Comparison of ENCODE assay signal across 11 cellular contexts in genomic region chr1:206471993-206472392, GRCh38. TPM values are rescaled to one million over a fixed set of nuclear protein-coding genes. Genes with fewer than 3 reads are reported as not detected.
DNase-seq lines count a peak whose midpoint lies in the region; ATAC-seq, FAIRE-seq and TF ChIP-seq lines count a peak whose summit lies in the region.
"Had no signal": no experiment of that assay in that cellular context is flagged by ENCODE, and none has a peak within 500 bp of the region (broad histone marks: within the 10 kb centered on the region; RNA-seq: fewer than 3 reads in every experiment).

No MANE protein-coding gene starts in this region.

- peaks cover 0 to 3% (median 0%) of the 10 kb centered on the region in 4 experiments; a peak in 2 of 7 replicates for H3K27me3 ChIP-seq in H1 (replicated peaks in 1 of 4; ENCODE audit: control insufficient read depth in 3 of 4, extremely low read depth in 1 of 4, insufficient read depth in 3 of 4, low read length in 3 of 4)

- CTCF ChIA-PET in H1 (lab: Charles Lee; ENCODE audit: partially characterized antibody), result interaction anchor here (0.7 to 6.0 kb wide), 13 partner anchors 8 to 510 kb away, joined by 3 to 76 read pairs (median 5); partner anchors contain the start of gene EIF2D

- no peak overlapping the region for H3K27ac ChIP-seq in H1 (ENCODE audit: low read depth, low read length)
- H3K27ac ChIP-seq: tibial artery had no signal

- 86% methylated on average over 2 of the region's 2 CpGs; no CpG with 5 or more reads in 1 of the 2 experiments for WGBS in H1 (ENCODE audit: extremely low coverage in 1 of 2, insufficient coverage in 1 of 2, insufficient read length in 1 of 2, insufficient replicate concordance in 2 of 2, low coverage in 1 of 2, low lambda C conversion rate in 2 of 2, missing lambda C conversion rate in 1 of 2), 2 experiments

- TF ChIP-seq POLR2A in H1 (IDR thresholded peaks at IDR 0.05; ENCODE audit: control extremely low read depth in 1 of 2, low read depth in 2 of 2, low read length in 2 of 2), result no peak

- H3K9me3 ChIP-seq in H1 (ENCODE audit: insufficient read depth in 2 of 2, low read depth in 1 of 2, low read length in 1 of 2), result no peaks in the 10 kb centered on the region
- H3K9me3 ChIP-seq: tibial artery had no signal

- no peak for ATAC-seq in stimulated activated effector memory CD8-positive, alpha-beta T cell treated with anti-CD3 and anti-CD28 coated beads, Interleukin-12 subunit alpha, Interleukin-12 subunit beta, amount 100 ng/mL, for 72 hours

- no peaks in the 10 kb centered on the region for H3K27me3 Mint-ChIP-seq in T-helper 1 cell treated with Interleukin-12 subunit alpha and Interleukin-12 subunit beta and Interleukin-4 antibody, amounts not matched to agents 30 μg/mL and 1 μg/mL, for 36 hours (ENCODE audit: low read depth)

- peak overlapping the region; percentile 61; the same call in 1 of the 2 replicates for H2BK20ac ChIP-seq in H1 (ENCODE audit: low read length)

- H3K4me2 ChIP-seq in H1 (ENCODE audit: insufficient read depth in 1 of 2, low read depth in 2 of 2, low read length in 2 of 2), result peak overlapping the region; percentile 45 to 77; a peak in 2 of 4 replicates

- H3K9ac ChIP-seq in H1 (replicated peaks in 1 of 4; ENCODE audit: extremely low read depth in 1 of 4, low read depth in 3 of 4, low read length in 3 of 4), result no peak overlapping the region

- H3K23ac ChIP-seq in H1 (ENCODE audit: insufficient read length), result no peak overlapping the region

- no peak overlapping the region for H2BK12ac ChIP-seq in H1 (ENCODE audit: low read depth, low read length)

- peak overlapping the region; percentile 94 for H3K27ac Mint-ChIP-seq in T-helper 1 cell treated with Interleukin-12 subunit alpha and Interleukin-12 subunit beta and Interleukin-4 antibody, amounts not matched to agents 30 μg/mL and 1 μg/mL, for 36 hours
- H3K27ac Mint-ChIP-seq in stimulated activated effector memory CD8-positive, alpha-beta T cell treated with anti-CD3 and anti-CD28 coated beads, Interleukin-12 subunit alpha, Interleukin-12 subunit beta, amount 100 ng/mL, for 72 hours, result peak overlapping the region; percentile 74

- TF ChIP-seq RAD21 in H1 (IDR thresholded peaks at IDR 0.05 in 1 of 2, conservative IDR thresholded peaks at IDR 0.05 in 1 of 2; ENCODE audit: low read depth in 2 of 2, low read length in 2 of 2), result no peak

- H3K79me2 ChIP-seq in H1 (ENCODE audit: control insufficient read depth in 1 of 2, insufficient read depth in 2 of 2, low read length in 2 of 2), result no peaks in the 10 kb centered on the region

- peaks cover 3 to 47% (median 25%) of the 10 kb centered on the region in 4 experiments for H3K4me1 ChIP-seq in H1 (replicated peaks in 1 of 4; ENCODE audit: control insufficient read depth in 3 of 4, insufficient read depth in 4 of 4, low read length in 3 of 4)

- H3K9me3 Mint-ChIP-seq in T-helper 1 cell treated with Interleukin-12 subunit alpha and Interleukin-12 subunit beta and Interleukin-4 antibody, amounts not matched to agents 30 μg/mL and 1 μg/mL, for 36 hours, result no peaks in the 10 kb centered on the region
- H3K9me3 Mint-ChIP-seq in stimulated activated effector memory CD8-positive, alpha-beta T cell treated with anti-CD3 and anti-CD28 coated beads, Interleukin-12 subunit alpha, Interleukin-12 subunit beta, amount 100 ng/mL, for 72 hours, result no peaks in the 10 kb centered on the region

- no peaks in the 10 kb centered on the region for H3K36me3 ChIP-seq in H1 (ENCODE audit: control insufficient read depth in 2 of 4, insufficient read depth in 4 of 4, low read length in 3 of 4)

- H3K56ac ChIP-seq in H1 (replicated peaks; ENCODE audit: insufficient read length, low read depth, low read length), result no peak overlapping the region

- FAIRE-seq in H1 (lab: Jason Lieb, UNC), result no peak

- no peak overlapping the region for H2BK15ac ChIP-seq in H1 (ENCODE audit: low read length)

- no peaks in the 10 kb centered on the region for H4K20me1 ChIP-seq in H1 (replicated peaks in 1 of 2; ENCODE audit: control insufficient read depth in 1 of 2, insufficient read depth in 2 of 2, low read length in 2 of 2)

- H2BK5ac ChIP-seq in H1 (ENCODE audit: low read depth, low read length), result no peak overlapping the region

- H3K79me1 ChIP-seq in H1 (ENCODE audit: low read depth, low read length), result no peaks in the 10 kb centered on the region; the same call in 1 of the 2 replicates

- H3K4me3 Mint-ChIP-seq in T-helper 1 cell treated with Interleukin-12 subunit alpha and Interleukin-12 subunit beta and Interleukin-4 antibody, amounts not matched to agents 30 μg/mL and 1 μg/mL, for 36 hours, result peak overlapping the region; percentile 98
- H3K4me3 Mint-ChIP-seq in stimulated activated effector memory CD8-positive, alpha-beta T cell treated with anti-CD3 and anti-CD28 coated beads, Interleukin-12 subunit alpha, Interleukin-12 subunit beta, amount 100 ng/mL, for 72 hours, result peak overlapping the region; percentile 78

- H3K4me3 ChIP-seq in H1 (ENCODE audit: extremely low read depth in 1 of 4, insufficient read depth in 2 of 4, low read depth in 3 of 4, low read length in 4 of 4), result peak overlapping the region in 1 of 4 experiments; percentile 65; a peak in 2 of 8 replicates

- H2AK5ac ChIP-seq in H1 (ENCODE audit: low read depth, low read length), result no peak overlapping the region

- no peak for TF ChIP-seq EP300 in H1 (IDR thresholded peaks at IDR 0.05; ENCODE audit: borderline replicate concordance in 1 of 2, low read depth in 2 of 2, low read length in 2 of 2)

- DNase-seq in activated CD8-positive, alpha-beta memory T cell treated with anti-CD3 and anti-CD28 coated beads, Interleukin-2, amount 50 U/mL, for 4 hours, result peak; percentile 35
- no peak for DNase-seq in activated CD8-positive, alpha-beta memory T cell treated with anti-CD3 and anti-CD28 coated beads for 24 hours
- DNase-seq in H1 (ENCODE audit: low read depth in 1 of 2, low spot score in 2 of 2) (no peak), Kasumi-1 (lab: John Stamatoyannopoulos, UW) (no peak), NCI-H2227 treated with DMSO at 0.1 percent for 48 hours (lab: John Stamatoyannopoulos, UW) (no peak), NCI-H2081 (lab: John Stamatoyannopoulos, UW) (no peak)
- no peak for DNase-seq in stimulated activated effector memory CD8-positive, alpha-beta T cell treated with anti-CD3 and anti-CD28 coated beads, Interleukin-12 subunit alpha, Interleukin-12 subunit beta, amount 100 ng/mL, for 72 hours (ENCODE audit: low spot score in 2 of 2)
- DNase-seq: NCI-H510A, tibial artery had no signal

- H2AFZ ChIP-seq in H1 (ENCODE audit: low read length), result no peak overlapping the region

- no peak overlapping the region for H4K5ac ChIP-seq in H1 (ENCODE audit: insufficient read length, low read depth, low read length)

- H4K91ac ChIP-seq in H1 (replicated peaks; ENCODE audit: insufficient read length, low read length), result no peak overlapping the region

- no peak overlapping the region for H4K8ac ChIP-seq in H1 (ENCODE audit: extremely low read depth, insufficient read depth, low read length)

- H2BK120ac ChIP-seq in H1 (replicated peaks; ENCODE audit: low read depth, low read length), result no peak overlapping the region

- no peak overlapping the region for H3K4ac ChIP-seq in H1 (replicated peaks; ENCODE audit: insufficient read length, low read depth, low read length)

- POLR2A ChIA-PET in H1 (lab: Charles Lee; ENCODE audit: partially characterized antibody), result interaction anchor here (1.3 to 2.2 kb wide), 2 partner anchors 8 to 13 kb away, joined by 3 to 14 read pairs; no protein-coding TSS in a partner anchor

- H3K18ac ChIP-seq in H1 (ENCODE audit: extremely low read depth, low read length), result no peak overlapping the region

- peaks cover 9% of the 10 kb centered on the region; the same call in 1 of the 2 replicates for H3K23me2 ChIP-seq in H1 (ENCODE audit: low read depth, low read length)

- peaks cover 72% of the 10 kb centered on the region for H3K4me1 Mint-ChIP-seq in T-helper 1 cell treated with Interleukin-12 subunit alpha and Interleukin-12 subunit beta and Interleukin-4 antibody, amounts not matched to agents 30 μg/mL and 1 μg/mL, for 36 hours (ENCODE audit: low read depth)
- peaks cover 78% of the 10 kb centered on the region for H3K4me1 Mint-ChIP-seq in stimulated activated effector memory CD8-positive, alpha-beta T cell treated with anti-CD3 and anti-CD28 coated beads, Interleukin-12 subunit alpha, Interleukin-12 subunit beta, amount 100 ng/mL, for 72 hours

- no peak overlapping the region for H3K14ac ChIP-seq in H1 (ENCODE audit: insufficient read length)

- peaks cover 50% of the 10 kb centered on the region for H3K36me3 Mint-ChIP-seq in T-helper 1 cell treated with Interleukin-12 subunit alpha and Interleukin-12 subunit beta and Interleukin-4 antibody, amounts not matched to agents 30 μg/mL and 1 μg/mL, for 36 hours (ENCODE audit: low read depth)
- H3K36me3 Mint-ChIP-seq in stimulated activated effector memory CD8-positive, alpha-beta T cell treated with anti-CD3 and anti-CD28 coated beads, Interleukin-12 subunit alpha, Interleukin-12 subunit beta, amount 100 ng/mL, for 72 hours, result peaks cover 40% of the 10 kb centered on the region

- no peak for TF ChIP-seq CTCF in H1 (IDR thresholded peaks at IDR 0.05; ENCODE audit: control extremely low read depth in 1 of 3, insufficient read depth in 1 of 3, low read depth in 1 of 3, low read length in 3 of 3)

TF ChIP-seq in H1, 55 proteins besides CTCF, POLR2A, EP300 and RAD21 (continues in another document):
- no peak for TF ChIP-seq MAX (IDR thresholded peaks at IDR 0.05)

RNA-seq across cellular contexts. Expression of gene IKBKE, which starts 1.7 kb away (rescaled TPM):
- 8.6 and 9.8 TPM in 2 replicates for total RNA-seq in H1 (2021; fragmentation: NEBNext Ultra II Directional; extraction: Animal tissue kit (Norgen Biotek cat#: 25700))
- 9.1 and 12.0 TPM in 2 replicates for polyA plus RNA-seq in H1 (2011; rRNA removed)
- 9.0 TPM for polyA plus RNA-seq in H1 (2011; cell fraction: cytosol; rRNA removed)
- polyA plus RNA-seq in H1 (2011; cell fraction: nucleus; rRNA removed), result 24.8 TPM
- polyA plus RNA-seq in H1 (2012, experiment 1 of 2), result 7.5 to 13.1 TPM (median 12.1 TPM) in 4 replicates
- polyA plus RNA-seq in H1 (2012, experiment 2 of 2), result 7.7 TPM
- polyA plus RNA-seq in H1 (2013, experiment 1 of 2), result 4.2 TPM
- polyA plus RNA-seq in H1 (2013, experiment 2 of 2), result 3.9 TPM
- polyA minus RNA-seq in H1 (2011; rRNA and poly(A)+ RNA removed), result 13.0 and 19.8 TPM in 2 replicates
- 5.9 TPM for polyA minus RNA-seq in H1 (2011; cell fraction: cytosol; rRNA and poly(A)+ RNA removed)
- polyA minus RNA-seq in H1 (2011; cell fraction: nucleus; rRNA and poly(A)+ RNA removed), result 15.1 TPM
- polyA plus RNA-seq: neural cell had no signal

RNA-seq across cellular contexts. Expression of gene RASSF5, which starts 35.3 kb away (rescaled TPM):
- total RNA-seq in H1 (2021; fragmentation: NEBNext Ultra II Directional; extraction: Animal tissue kit (Norgen Biotek cat#: 25700)), result 1.8 and 2.3 TPM in 2 replicates
- polyA plus RNA-seq in H1 (2011; rRNA removed), result 0.82 and 1.2 TPM in 2 replicates
- 1.00 TPM for polyA plus RNA-seq in H1 (2011; cell fraction: cytosol; rRNA removed)
- polyA plus RNA-seq in H1 (2011; cell fraction: nucleus; rRNA removed), result 3.0 TPM
- 0.83 to 1.0 TPM (median 1.0 TPM) in 4 replicates for polyA plus RNA-seq in H1 (2012, experiment 1 of 2)
- 0.83 TPM for polyA plus RNA-seq in H1 (2012, experiment 2 of 2)
- polyA plus RNA-seq in H1 (2013, experiment 1 of 2), result 1.3 TPM
- 1.7 TPM for polyA plus RNA-seq in H1 (2013, experiment 2 of 2)
- 0.95 and 2.3 TPM in 2 replicates for polyA minus RNA-seq in H1 (2011; rRNA and poly(A)+ RNA removed)
- 2.6 TPM for polyA minus RNA-seq in H1 (2011; cell fraction: cytosol; rRNA and poly(A)+ RNA removed)
- polyA minus RNA-seq in H1 (2011; cell fraction: nucleus; rRNA and poly(A)+ RNA removed), result 2.4 TPM
